In the genomic region with DNA sequence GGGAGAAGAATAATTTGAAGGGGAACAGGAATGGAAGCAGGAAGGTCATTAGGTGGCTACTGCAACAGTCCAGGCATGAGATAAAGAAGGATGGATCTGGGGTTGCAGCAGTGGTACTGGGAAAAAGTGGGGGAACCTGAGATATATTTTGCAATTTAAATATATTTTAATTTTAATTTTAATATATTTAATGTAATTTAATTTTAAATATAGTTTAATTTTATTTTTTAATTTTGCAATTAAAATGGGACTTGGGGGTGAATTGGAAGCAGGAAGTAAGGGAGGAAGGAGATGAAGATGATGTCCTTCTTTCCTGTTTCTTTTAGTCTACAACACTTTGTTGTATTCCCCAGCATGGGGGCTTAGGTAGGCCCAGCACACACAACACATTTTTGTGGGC, we compare ENCODE assay signal across 3 cellular contexts.
"Had no signal": no experiment of that assay in that cellular context is flagged by ENCODE, and none has a peak within 500 bp of the region (broad histone marks: within the 10 kb centered on the region; RNA-seq: fewer than 3 reads in every experiment).

No MANE protein-coding gene starts in this region.

- DNase-seq: GDM1, GF-D8 had no signal

- ATAC-seq: GM12878 had no signal

- H3K4me3 ChIP-seq: GM12878 had no signal
